In the genomic region with DNA sequence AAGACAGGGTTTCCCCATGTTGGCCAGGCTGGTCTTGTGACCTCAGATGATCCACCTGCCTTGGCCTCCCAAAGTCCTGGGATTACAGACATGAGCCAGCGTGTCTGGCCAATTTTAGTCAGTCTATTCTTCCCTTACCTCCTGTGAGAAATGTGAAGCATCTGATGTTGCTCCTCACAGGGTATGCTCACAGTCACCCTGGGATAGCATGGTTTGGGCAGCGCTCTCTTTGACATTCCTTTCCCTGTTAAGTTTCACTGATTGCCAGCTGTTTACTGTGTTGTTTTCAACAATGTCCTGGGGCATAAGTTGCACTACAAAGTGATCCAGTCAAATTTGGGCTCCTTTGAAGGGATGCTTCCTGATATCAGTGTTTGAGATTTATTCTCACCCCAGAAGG, we compare ENCODE assay signal across 30 cellular contexts. TPM values are rescaled to one million over a fixed set of nuclear protein-coding genes. Genes with fewer than 3 reads are reported as not detected.
A peak's percentile ranks its signal among the peaks of the same experiment; 100 is the strongest.
DNase-seq lines count a peak whose midpoint lies in the region; ATAC-seq and TF ChIP-seq lines count a peak whose summit lies in the region.
"Had no signal": no experiment of that assay in that cellular context is flagged by ENCODE, and none has a peak within 500 bp of the region (broad histone marks: within the 10 kb centered on the region; RNA-seq: fewer than 3 reads in every experiment).

No MANE protein-coding gene starts in this region.

- H3K27ac ChIP-seq in breast epithelium, result no peak overlapping the region
- H3K27ac ChIP-seq in left ventricle myocardium inferior (replicated peaks), result peak overlapping the region; percentile 36
- peak overlapping the region; percentile 15 for H3K27ac ChIP-seq in skeletal muscle tissue (ENCODE audit: low read depth, low read length)
- H3K27ac ChIP-seq: BLaER1, brain microvascular endothelial cell, esophagus squamous epithelium, neutrophil, prostate gland, upper lobe of left lung, VCaP had no signal

- CTCF ChIA-PET in MCF 10A (lab: Yijun Ruan, JAX), result no interaction called here
- CTCF ChIA-PET in activated CD4-positive, alpha-beta memory T cell treated with anti-CD3 and anti-CD28 coated beads, Interleukin-2, amount 10 ng/mL, durations not matched to agents 7 days and 5 days (lab: Charles Lee), result no interaction called here

- H3K4me1 Mint-ChIP-seq in MCF 10A (ENCODE audit: insufficient read depth, unreplicated experiment), result no peaks in the 10 kb centered on the region
- H3K4me1 Mint-ChIP-seq in activated CD4-positive, alpha-beta memory T cell treated with anti-CD3 and anti-CD28 coated beads, Interleukin-2, amount 10 ng/mL, durations not matched to agents 7 days and 5 days, result peaks cover 22% of the 10 kb centered on the region

- H3K9me3 ChIP-seq in breast epithelium, result no peaks in the 10 kb centered on the region
- no peaks in the 10 kb centered on the region for H3K9me3 ChIP-seq in left ventricle myocardium inferior (replicated peaks)
- no peaks in the 10 kb centered on the region for H3K9me3 ChIP-seq in skeletal muscle tissue (ENCODE audit: control insufficient read depth in 3 of 3, low read length in 3 of 3)
- H3K9me3 ChIP-seq: adrenal gland, esophagus squamous epithelium, neutrophil, prostate gland, upper lobe of left lung had no signal

- POLR2A ChIA-PET in MCF 10A (lab: Yijun Ruan, JAX), result no interaction called here
- POLR2A ChIA-PET in activated CD4-positive, alpha-beta memory T cell treated with anti-CD3 and anti-CD28 coated beads, Interleukin-2, amount 10 ng/mL, durations not matched to agents 7 days and 5 days (lab: Charles Lee), result no interaction called here

- peak overlapping the region; percentile 73 for H3K27ac Mint-ChIP-seq in MCF 10A (ENCODE audit: low read depth, unreplicated experiment)
- peak overlapping the region; percentile 35 for H3K27ac Mint-ChIP-seq in activated CD4-positive, alpha-beta memory T cell treated with anti-CD3 and anti-CD28 coated beads, Interleukin-2, amount 10 ng/mL, durations not matched to agents 7 days and 5 days

- H3K36me3 Mint-ChIP-seq in MCF 10A (ENCODE audit: insufficient read depth, unreplicated experiment), result peaks cover 69% of the 10 kb centered on the region
- peaks cover 71% of the 10 kb centered on the region for H3K36me3 Mint-ChIP-seq in activated CD4-positive, alpha-beta memory T cell treated with anti-CD3 and anti-CD28 coated beads, Interleukin-2, amount 10 ng/mL, durations not matched to agents 7 days and 5 days (ENCODE audit: low read depth)

- no TSS peak for BruUV-seq in MCF 10A (replicated peaks; lab: Mats Ljungman, UMichigan)

- H3K4me3 ChIP-seq in breast epithelium, result no peak overlapping the region
- H3K4me3 ChIP-seq in left ventricle myocardium inferior, result no peak overlapping the region
- H3K4me3 ChIP-seq in skeletal muscle tissue (ENCODE audit: low read length in 3 of 3), result no peak overlapping the region
- H3K4me3 ChIP-seq: adrenal gland, BLaER1, esophagus squamous epithelium, prostate gland, upper lobe of left lung had no signal

- H3K9ac ChIP-seq in skeletal muscle tissue (ENCODE audit: low read depth in 1 of 3, low read length in 3 of 3), result peak overlapping the region in 1 of 3 donors; percentile 28
- H3K9ac ChIP-seq: BLaER1 had no signal

- H3K4me3 Mint-ChIP-seq in MCF 10A (ENCODE audit: unreplicated experiment), result no peak overlapping the region
- H3K4me3 Mint-ChIP-seq in activated CD4-positive, alpha-beta memory T cell treated with anti-CD3 and anti-CD28 coated beads, Interleukin-2, amount 10 ng/mL, durations not matched to agents 7 days and 5 days, result no peak overlapping the region
- H3K4me3 Mint-ChIP-seq: immature natural killer cell had no signal

- no peak for ATAC-seq in GM18909 (IDR thresholded peaks at IDR 0.05; ENCODE audit: poor library complexity, unreplicated experiment)

- H3K36me3 ChIP-seq in breast epithelium (peaks cover 12% of the 10 kb centered on the region), left ventricle myocardium inferior (peaks cover 64% of the 10 kb centered on the region), skeletal muscle tissue (ENCODE audit: control insufficient read depth in 3 of 3, insufficient read depth in 3 of 3, low read length in 3 of 3) (peaks cover 25 to 38% (median 38%) of the 10 kb centered on the region in 3 donors)
- H3K36me3 ChIP-seq: prostate gland had no signal

- TF ChIP-seq CTCF in MCF 10A (IDR thresholded peaks at IDR 0.05; ENCODE audit: unreplicated experiment) (no peak), breast epithelium (IDR thresholded peaks at IDR 0.05) (no peak), left ventricle myocardium inferior (IDR thresholded peaks at IDR 0.05; ENCODE audit: borderline replicate concordance) (no peak)

- no peaks in the 10 kb centered on the region for H3K27me3 Mint-ChIP-seq in MCF 10A (ENCODE audit: insufficient read depth, unreplicated experiment)
- no peaks in the 10 kb centered on the region for H3K27me3 Mint-ChIP-seq in activated CD4-positive, alpha-beta memory T cell treated with anti-CD3 and anti-CD28 coated beads, Interleukin-2, amount 10 ng/mL, durations not matched to agents 7 days and 5 days

- no peak for TF ChIP-seq POLR2A in breast epithelium (IDR thresholded peaks at IDR 0.05)

- no peaks in the 10 kb centered on the region for H3K9me3 Mint-ChIP-seq in MCF 10A (ENCODE audit: unreplicated experiment)
- peaks cover 3% of the 10 kb centered on the region for H3K9me3 Mint-ChIP-seq in activated CD4-positive, alpha-beta memory T cell treated with anti-CD3 and anti-CD28 coated beads, Interleukin-2, amount 10 ng/mL, durations not matched to agents 7 days and 5 days
- H3K9me3 Mint-ChIP-seq: immature natural killer cell had no signal

- DNase-seq in MCF 10A (ENCODE audit: unreplicated experiment), result no peak
- no peak for DNase-seq in breast epithelium (ENCODE audit: low spot score in 2 of 2)
- DNase-seq in activated CD4-positive, alpha-beta memory T cell treated with anti-CD3 and anti-CD28 coated beads, Interleukin-2, amount 10 ng/mL, durations not matched to agents 7 days and 5 days, result no peak
- DNase-seq in left ventricle myocardium inferior, result no peak
- DNase-seq in NCI-H1417 (lab: John Stamatoyannopoulos, UW), result no peak
- DNase-seq in AG08395 (ENCODE audit: low spot score), result no peak
- DNase-seq: activated gamma-delta T cell treated with Interleukin-2 at 50 U/mL for 16 hours; adrenal gland; brain microvascular endothelial cell; cortex of kidney; DMS53; esophagus squamous epithelium; foreskin melanocyte; GDM1; hippocampal formation; immature natural killer cell; NCI-H510A; small intestine; stimulated activated CD8-positive, alpha-beta memory T cell treated with anti-CD3 and anti-CD28 coated beads, Interleukin-4, amount 100 ng/mL, for 48 hours; upper lobe of left lung had no signal

- intact Hi-C loops in MCF 10A (cut with micrococcal nuclease), result no loop called here
- intact Hi-C loops in breast epithelium (cut with DNase I; ENCODE audit: low total_unique reads), result no loop called here
- intact Hi-C loops in left ventricle myocardium inferior (cut with micrococcal nuclease), result no loop called here

- H3K27me3 ChIP-seq in breast epithelium (no peaks in the 10 kb centered on the region), left ventricle myocardium inferior (ENCODE audit: low read depth) (no peaks in the 10 kb centered on the region), skeletal muscle tissue (ENCODE audit: control insufficient read depth in 3 of 3, insufficient read depth in 3 of 3, low read length in 3 of 3) (no peaks in the 10 kb centered on the region)
- H3K27me3 ChIP-seq: adrenal gland, BLaER1, brain microvascular endothelial cell, esophagus squamous epithelium, neutrophil, upper lobe of left lung had no signal

- H3K4me1 ChIP-seq in breast epithelium (no peaks in the 10 kb centered on the region), left ventricle myocardium inferior (peaks cover 38% of the 10 kb centered on the region), skeletal muscle tissue (ENCODE audit: control insufficient read depth in 3 of 3, insufficient read depth in 3 of 3, low read length in 3 of 3) (peaks cover 20 to 31% (median 26%) of the 10 kb centered on the region in 3 donors)
- H3K4me1 ChIP-seq: BLaER1, prostate gland, upper lobe of left lung had no signal

RNA-seq across cellular contexts. Expression of a gene that starts 13.1 kb away (rescaled TPM):
- total RNA-seq in MCF 10A (2022) (23.1 and 26.4 TPM in 2 replicates), breast epithelium (10 to 100 TPM; 21.1 to 29.1 (median 22.0) TPM), left ventricle myocardium inferior (20.0 TPM), skeletal muscle tissue (19.3 TPM)
- total RNA-seq in activated CD4-positive, alpha-beta memory T cell treated with anti-CD3 and anti-CD28 coated beads, Interleukin-2, amount 10 ng/mL, durations not matched to agents 7 days and 5 days, result 10 to 100 TPM; 23.8 to 24.2 TPM

RNA-seq across cellular contexts. Expression of a gene that starts 58.1 kb away (rescaled TPM):
- total RNA-seq in MCF 10A (2022) (not detected in 2 replicates), breast epithelium (not detected), left ventricle myocardium inferior (not detected), skeletal muscle tissue (not detected)
- total RNA-seq in activated CD4-positive, alpha-beta memory T cell treated with anti-CD3 and anti-CD28 coated beads, Interleukin-2, amount 10 ng/mL, durations not matched to agents 7 days and 5 days, result not detected
- total RNA-seq: adrenal gland, esophagus squamous epithelium, left lobe of liver, LHCN-M2, mesenteric fat pad, myocyte had no signal

Comparison
In these comparisons a context has a peak if more than half of its experiments do, and no peak if none do; other contexts are left out.
1. H3K27ac ChIP-seq: peak in left ventricle myocardium inferior (single experiment) and skeletal muscle tissue (single experiment); none in breast epithelium (0 of 2).